1 cellular context compared by ENCODE assay signal in the genomic region with DNA sequence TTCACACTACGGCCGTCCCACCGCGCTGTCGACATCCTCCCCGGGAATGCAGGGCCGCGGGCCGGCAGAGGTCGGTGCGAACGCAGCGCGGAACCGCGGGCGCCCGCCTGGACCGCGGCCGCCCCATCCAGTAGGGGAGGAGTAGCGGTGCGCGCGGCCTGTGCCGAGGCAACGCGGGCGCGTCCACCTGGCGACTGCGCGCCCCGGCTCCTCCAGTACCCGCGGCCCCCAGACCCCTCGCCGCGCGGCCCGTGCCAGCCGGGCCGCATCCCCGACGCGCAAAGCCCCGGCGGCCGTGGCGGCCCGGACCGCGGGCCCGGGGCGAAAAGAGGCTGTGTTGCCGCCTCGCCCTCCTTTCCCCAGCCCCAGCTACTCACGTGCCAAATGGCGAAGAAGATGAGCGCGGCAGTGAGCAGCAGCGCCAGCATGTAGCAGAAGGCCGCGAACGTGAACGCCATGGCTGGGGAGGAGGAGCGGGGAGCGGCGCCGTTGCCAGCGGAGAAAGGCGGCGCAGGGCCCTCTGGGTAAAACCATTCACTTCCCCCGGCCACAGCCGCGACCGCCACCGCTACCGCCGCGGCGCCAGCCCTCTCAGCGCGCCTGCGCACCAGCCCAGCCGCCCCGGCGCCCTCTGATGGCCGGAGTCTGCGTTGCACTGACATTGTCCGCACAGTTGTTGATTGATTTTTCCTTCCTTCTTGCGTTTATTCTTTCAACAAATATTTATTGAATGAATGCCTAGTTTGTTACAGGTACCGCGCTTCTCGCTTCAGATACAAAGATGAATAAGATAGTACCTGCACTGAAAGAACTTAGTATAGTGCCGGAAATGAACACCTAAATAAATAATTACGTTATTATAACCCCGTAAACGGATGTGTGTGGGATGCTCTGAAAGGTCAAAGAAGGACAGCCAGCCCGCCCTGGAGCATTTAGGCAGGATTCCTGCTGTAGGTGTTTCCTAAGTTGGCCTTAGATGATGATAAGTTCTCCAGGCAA.
TF ChIP-seq lines count a peak whose summit lies in the region.

A gene (minus strand): TSS at position 505 of the 999 bp plus-strand sequence. CDS start 47 bp downstream, at position 458.

TF ChIP-seq in HepG2, 621 proteins besides CTCF, POLR2A, EP300 and RAD21 (continued from another document and continues in another):
- TF ChIP-seq, protein P1, sequence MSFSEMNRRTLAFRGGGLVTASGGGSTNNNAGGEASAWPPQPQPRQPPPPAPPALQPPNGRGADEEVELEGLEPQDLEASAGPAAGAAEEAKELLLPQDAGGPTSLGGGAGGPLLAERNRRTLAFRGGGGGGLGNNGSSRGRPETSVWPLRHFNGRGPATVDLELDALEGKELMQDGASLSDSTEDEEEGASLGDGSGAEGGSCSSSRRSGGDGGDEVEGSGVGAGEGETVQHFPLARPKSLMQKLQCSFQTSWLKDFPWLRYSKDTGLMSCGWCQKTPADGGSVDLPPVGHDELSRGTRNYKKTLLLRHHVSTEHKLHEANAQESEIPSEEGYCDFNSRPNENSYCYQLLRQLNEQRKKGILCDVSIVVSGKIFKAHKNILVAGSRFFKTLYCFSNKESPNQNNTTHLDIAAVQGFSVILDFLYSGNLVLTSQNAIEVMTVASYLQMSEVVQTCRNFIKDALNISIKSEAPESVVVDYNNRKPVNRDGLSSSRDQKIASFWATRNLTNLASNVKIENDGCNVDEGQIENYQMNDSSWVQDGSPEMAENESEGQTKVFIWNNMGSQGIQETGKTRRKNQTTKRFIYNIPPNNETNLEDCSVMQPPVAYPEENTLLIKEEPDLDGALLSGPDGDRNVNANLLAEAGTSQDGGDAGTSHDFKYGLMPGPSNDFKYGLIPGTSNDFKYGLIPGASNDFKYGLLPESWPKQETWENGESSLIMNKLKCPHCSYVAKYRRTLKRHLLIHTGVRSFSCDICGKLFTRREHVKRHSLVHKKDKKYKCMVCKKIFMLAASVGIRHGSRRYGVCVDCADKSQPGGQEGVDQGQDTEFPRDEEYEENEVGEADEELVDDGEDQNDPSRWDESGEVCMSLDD (CRISPR knock-in tag; IDR thresholded peaks at IDR 0.05; ENCODE audit: borderline replicate concordance) = no peak
- TF ChIP-seq, protein P2, sequence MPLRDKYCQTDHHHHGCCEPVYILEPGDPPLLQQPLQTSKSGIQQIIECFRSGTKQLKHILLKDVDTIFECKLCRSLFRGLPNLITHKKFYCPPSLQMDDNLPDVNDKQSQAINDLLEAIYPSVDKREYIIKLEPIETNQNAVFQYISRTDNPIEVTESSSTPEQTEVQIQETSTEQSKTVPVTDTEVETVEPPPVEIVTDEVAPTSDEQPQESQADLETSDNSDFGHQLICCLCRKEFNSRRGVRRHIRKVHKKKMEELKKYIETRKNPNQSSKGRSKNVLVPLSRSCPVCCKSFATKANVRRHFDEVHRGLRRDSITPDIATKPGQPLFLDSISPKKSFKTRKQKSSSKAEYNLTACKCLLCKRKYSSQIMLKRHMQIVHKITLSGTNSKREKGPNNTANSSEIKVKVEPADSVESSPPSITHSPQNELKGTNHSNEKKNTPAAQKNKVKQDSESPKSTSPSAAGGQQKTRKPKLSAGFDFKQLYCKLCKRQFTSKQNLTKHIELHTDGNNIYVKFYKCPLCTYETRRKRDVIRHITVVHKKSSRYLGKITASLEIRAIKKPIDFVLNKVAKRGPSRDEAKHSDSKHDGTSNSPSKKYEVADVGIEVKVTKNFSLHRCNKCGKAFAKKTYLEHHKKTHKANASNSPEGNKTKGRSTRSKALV (CRISPR knock-in tag; IDR thresholded peaks at IDR 0.05) = peak; percentile 10; the same call in 1 of the 2 replicates
- TF ChIP-seq ISX (CRISPR knock-in tag; conservative IDR thresholded peaks at IDR 0.05) (no peak), MED13 (CRISPR knock-in tag; IDR thresholded peaks at IDR 0.05) (no peak), ZNF557 (CRISPR knock-in tag; IDR thresholded peaks at IDR 0.05) (no peak), NFYB (CRISPR knock-in tag; IDR thresholded peaks at IDR 0.05) (no peak), ZNF234 (CRISPR knock-in tag; conservative IDR thresholded peaks at IDR 0.05) (peak; percentile 88; the same call in 1 of the 2 replicates), ZNF430 (CRISPR knock-in tag; IDR thresholded peaks at IDR 0.05) (peak; percentile 16; the same call in 1 of the 2 replicates), SCMH1 (CRISPR knock-in tag; IDR thresholded peaks at IDR 0.05; ENCODE audit: borderline replicate concordance) (no peak), ZNF607 (CRISPR knock-in tag; IDR thresholded peaks at IDR 0.05; ENCODE audit: borderline replicate concordance) (no peak; the same call in 1 of the 2 replicates), NR3C1 (CRISPR knock-in tag; IDR thresholded peaks at IDR 0.05) (no peak), DMAP1 (CRISPR knock-in tag; IDR thresholded peaks at IDR 0.05) (peak; percentile 79; the same call in 1 of the 2 replicates), RFX1 (IDR thresholded peaks at IDR 0.05) (no peak), FIP1L1 (IDR thresholded peaks at IDR 0.05; ENCODE audit: borderline replicate concordance, insufficient read depth, low read depth, low read length) (0 out of 2 replicates have a peak, but pooled peaks have one; percentile 34), PRMT3 (CRISPR knock-in tag; IDR thresholded peaks at IDR 0.05; ENCODE audit: borderline replicate concordance, low read depth) (no peak), DNMT1 (CRISPR knock-in tag; IDR thresholded peaks at IDR 0.05) (peak; percentile 90), ZFY (CRISPR knock-in tag; IDR thresholded peaks at IDR 0.05) (peak; percentile 98), ZNF431 (CRISPR knock-in tag; IDR thresholded peaks at IDR 0.05; ENCODE audit: borderline replicate concordance, low read depth) (peak; percentile 78; the same call in 1 of the 2 replicates), SRF (IDR thresholded peaks at IDR 0.05; ENCODE audit: low read depth, low read length) (no peak), SNAPC2 (CRISPR knock-in tag; IDR thresholded peaks at IDR 0.05) (no peak), MAFG (CRISPR knock-in tag; IDR thresholded peaks at IDR 0.05) (no peak), ZSCAN21 (CRISPR knock-in tag; IDR thresholded peaks at IDR 0.05; ENCODE audit: borderline replicate concordance) (peak; percentile 82), ZNF383 (CRISPR knock-in tag; IDR thresholded peaks at IDR 0.05; ENCODE audit: borderline replicate concordance) (no peak), SAFB2 (CRISPR knock-in tag; IDR thresholded peaks at IDR 0.05; ENCODE audit: borderline replicate concordance, low read depth) (peak; percentile 94; the same call in 1 of the 2 replicates), ZNF34 (CRISPR knock-in tag; IDR thresholded peaks at IDR 0.05; ENCODE audit: borderline replicate concordance) (no peak), ETV5 (CRISPR knock-in tag; IDR thresholded peaks at IDR 0.05; ENCODE audit: borderline replicate concordance) (peak; percentile 57; the same call in 1 of the 2 replicates), ZNF343 (CRISPR knock-in tag; IDR thresholded peaks at IDR 0.05) (no peak), ZNF775 (CRISPR knock-in tag; IDR thresholded peaks at IDR 0.05; ENCODE audit: borderline replicate concordance) (no peak), KLF12 (CRISPR knock-in tag; IDR thresholded peaks at IDR 0.05; ENCODE audit: borderline replicate concordance) (peak; percentile 73; the same call in 1 of the 2 replicates), ZBTB38 (CRISPR knock-in tag; IDR thresholded peaks at IDR 0.05) (peak; percentile 79; the same call in 1 of the 2 replicates), ZNF101 (CRISPR knock-in tag; IDR thresholded peaks at IDR 0.05; ENCODE audit: borderline replicate concordance, low read depth) (no peak), MBNL3 (CRISPR knock-in tag; conservative IDR thresholded peaks at IDR 0.05) (no peak), ZNF605 (CRISPR knock-in tag; IDR thresholded peaks at IDR 0.05) (no peak; the same call in 1 of the 2 replicates), MZF1 (CRISPR knock-in tag; IDR thresholded peaks at IDR 0.05; ENCODE audit: borderline replicate concordance) (no peak), ZNF44 (CRISPR knock-in tag; IDR thresholded peaks at IDR 0.05) (no peak), ZNF777 (CRISPR knock-in tag; IDR thresholded peaks at IDR 0.05) (peak; percentile 84), PRPF4 (IDR thresholded peaks at IDR 0.05; ENCODE audit: low read depth, low read length, poor library complexity, severe bottlenecking) (no peak), ZNF205 (CRISPR knock-in tag; IDR thresholded peaks at IDR 0.05) (0 out of 2 replicates have a peak, but pooled peaks have one; percentile 37), TBX3 (IDR thresholded peaks at IDR 0.05; ENCODE audit: borderline replicate concordance) (no peak), NR2F6 (IDR thresholded peaks at IDR 0.05) (0 out of 2 replicates have a peak, but pooled peaks have one; percentile 11), NR2F6 (CRISPR knock-in tag; IDR thresholded peaks at IDR 0.05) (peak; percentile 39; the same call in 1 of the 2 replicates), TOPORS (CRISPR knock-in tag; IDR thresholded peaks at IDR 0.05) (no peak), ZBTB21 (CRISPR knock-in tag; IDR thresholded peaks at IDR 0.05) (no peak)
- TF ChIP-seq, protein P3, sequence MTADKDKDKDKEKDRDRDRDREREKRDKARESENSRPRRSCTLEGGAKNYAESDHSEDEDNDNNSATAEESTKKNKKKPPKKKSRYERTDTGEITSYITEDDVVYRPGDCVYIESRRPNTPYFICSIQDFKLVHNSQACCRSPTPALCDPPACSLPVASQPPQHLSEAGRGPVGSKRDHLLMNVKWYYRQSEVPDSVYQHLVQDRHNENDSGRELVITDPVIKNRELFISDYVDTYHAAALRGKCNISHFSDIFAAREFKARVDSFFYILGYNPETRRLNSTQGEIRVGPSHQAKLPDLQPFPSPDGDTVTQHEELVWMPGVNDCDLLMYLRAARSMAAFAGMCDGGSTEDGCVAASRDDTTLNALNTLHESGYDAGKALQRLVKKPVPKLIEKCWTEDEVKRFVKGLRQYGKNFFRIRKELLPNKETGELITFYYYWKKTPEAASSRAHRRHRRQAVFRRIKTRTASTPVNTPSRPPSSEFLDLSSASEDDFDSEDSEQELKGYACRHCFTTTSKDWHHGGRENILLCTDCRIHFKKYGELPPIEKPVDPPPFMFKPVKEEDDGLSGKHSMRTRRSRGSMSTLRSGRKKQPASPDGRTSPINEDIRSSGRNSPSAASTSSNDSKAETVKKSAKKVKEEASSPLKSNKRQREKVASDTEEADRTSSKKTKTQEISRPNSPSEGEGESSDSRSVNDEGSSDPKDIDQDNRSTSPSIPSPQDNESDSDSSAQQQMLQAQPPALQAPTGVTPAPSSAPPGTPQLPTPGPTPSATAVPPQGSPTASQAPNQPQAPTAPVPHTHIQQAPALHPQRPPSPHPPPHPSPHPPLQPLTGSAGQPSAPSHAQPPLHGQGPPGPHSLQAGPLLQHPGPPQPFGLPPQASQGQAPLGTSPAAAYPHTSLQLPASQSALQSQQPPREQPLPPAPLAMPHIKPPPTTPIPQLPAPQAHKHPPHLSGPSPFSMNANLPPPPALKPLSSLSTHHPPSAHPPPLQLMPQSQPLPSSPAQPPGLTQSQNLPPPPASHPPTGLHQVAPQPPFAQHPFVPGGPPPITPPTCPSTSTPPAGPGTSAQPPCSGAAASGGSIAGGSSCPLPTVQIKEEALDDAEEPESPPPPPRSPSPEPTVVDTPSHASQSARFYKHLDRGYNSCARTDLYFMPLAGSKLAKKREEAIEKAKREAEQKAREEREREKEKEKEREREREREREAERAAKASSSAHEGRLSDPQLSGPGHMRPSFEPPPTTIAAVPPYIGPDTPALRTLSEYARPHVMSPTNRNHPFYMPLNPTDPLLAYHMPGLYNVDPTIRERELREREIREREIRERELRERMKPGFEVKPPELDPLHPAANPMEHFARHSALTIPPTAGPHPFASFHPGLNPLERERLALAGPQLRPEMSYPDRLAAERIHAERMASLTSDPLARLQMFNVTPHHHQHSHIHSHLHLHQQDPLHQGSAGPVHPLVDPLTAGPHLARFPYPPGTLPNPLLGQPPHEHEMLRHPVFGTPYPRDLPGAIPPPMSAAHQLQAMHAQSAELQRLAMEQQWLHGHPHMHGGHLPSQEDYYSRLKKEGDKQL (CRISPR knock-in tag; IDR thresholded peaks at IDR 0.05; ENCODE audit: low read depth) = peak; percentile 15; the same call in 1 of the 2 replicates
- TF ChIP-seq, protein P4, sequence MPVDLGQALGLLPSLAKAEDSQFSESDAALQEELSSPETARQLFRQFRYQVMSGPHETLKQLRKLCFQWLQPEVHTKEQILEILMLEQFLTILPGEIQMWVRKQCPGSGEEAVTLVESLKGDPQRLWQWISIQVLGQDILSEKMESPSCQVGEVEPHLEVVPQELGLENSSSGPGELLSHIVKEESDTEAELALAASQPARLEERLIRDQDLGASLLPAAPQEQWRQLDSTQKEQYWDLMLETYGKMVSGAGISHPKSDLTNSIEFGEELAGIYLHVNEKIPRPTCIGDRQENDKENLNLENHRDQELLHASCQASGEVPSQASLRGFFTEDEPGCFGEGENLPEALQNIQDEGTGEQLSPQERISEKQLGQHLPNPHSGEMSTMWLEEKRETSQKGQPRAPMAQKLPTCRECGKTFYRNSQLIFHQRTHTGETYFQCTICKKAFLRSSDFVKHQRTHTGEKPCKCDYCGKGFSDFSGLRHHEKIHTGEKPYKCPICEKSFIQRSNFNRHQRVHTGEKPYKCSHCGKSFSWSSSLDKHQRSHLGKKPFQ (CRISPR knock-in tag; IDR thresholded peaks at IDR 0.05; ENCODE audit: insufficient replicate concordance) = no peak
- TF ChIP-seq, protein P5, sequence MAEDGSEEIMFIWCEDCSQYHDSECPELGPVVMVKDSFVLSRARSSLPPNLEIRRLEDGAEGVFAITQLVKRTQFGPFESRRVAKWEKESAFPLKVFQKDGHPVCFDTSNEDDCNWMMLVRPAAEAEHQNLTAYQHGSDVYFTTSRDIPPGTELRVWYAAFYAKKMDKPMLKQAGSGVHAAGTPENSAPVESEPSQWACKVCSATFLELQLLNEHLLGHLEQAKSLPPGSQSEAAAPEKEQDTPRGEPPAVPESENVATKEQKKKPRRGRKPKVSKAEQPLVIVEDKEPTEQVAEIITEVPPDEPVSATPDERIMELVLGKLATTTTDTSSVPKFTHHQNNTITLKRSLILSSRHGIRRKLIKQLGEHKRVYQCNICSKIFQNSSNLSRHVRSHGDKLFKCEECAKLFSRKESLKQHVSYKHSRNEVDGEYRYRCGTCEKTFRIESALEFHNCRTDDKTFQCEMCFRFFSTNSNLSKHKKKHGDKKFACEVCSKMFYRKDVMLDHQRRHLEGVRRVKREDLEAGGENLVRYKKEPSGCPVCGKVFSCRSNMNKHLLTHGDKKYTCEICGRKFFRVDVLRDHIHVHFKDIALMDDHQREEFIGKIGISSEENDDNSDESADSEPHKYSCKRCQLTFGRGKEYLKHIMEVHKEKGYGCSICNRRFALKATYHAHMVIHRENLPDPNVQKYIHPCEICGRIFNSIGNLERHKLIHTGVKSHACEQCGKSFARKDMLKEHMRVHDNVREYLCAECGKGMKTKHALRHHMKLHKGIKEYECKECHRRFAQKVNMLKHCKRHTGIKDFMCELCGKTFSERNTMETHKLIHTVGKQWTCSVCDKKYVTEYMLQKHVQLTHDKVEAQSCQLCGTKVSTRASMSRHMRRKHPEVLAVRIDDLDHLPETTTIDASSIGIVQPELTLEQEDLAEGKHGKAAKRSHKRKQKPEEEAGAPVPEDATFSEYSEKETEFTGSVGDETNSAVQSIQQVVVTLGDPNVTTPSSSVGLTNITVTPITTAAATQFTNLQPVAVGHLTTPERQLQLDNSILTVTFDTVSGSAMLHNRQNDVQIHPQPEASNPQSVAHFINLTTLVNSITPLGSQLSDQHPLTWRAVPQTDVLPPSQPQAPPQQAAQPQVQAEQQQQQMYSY (CRISPR knock-in tag; IDR thresholded peaks at IDR 0.05) = no peak
